ENCODE assay signal across 15 cellular contexts in the genomic region with DNA sequence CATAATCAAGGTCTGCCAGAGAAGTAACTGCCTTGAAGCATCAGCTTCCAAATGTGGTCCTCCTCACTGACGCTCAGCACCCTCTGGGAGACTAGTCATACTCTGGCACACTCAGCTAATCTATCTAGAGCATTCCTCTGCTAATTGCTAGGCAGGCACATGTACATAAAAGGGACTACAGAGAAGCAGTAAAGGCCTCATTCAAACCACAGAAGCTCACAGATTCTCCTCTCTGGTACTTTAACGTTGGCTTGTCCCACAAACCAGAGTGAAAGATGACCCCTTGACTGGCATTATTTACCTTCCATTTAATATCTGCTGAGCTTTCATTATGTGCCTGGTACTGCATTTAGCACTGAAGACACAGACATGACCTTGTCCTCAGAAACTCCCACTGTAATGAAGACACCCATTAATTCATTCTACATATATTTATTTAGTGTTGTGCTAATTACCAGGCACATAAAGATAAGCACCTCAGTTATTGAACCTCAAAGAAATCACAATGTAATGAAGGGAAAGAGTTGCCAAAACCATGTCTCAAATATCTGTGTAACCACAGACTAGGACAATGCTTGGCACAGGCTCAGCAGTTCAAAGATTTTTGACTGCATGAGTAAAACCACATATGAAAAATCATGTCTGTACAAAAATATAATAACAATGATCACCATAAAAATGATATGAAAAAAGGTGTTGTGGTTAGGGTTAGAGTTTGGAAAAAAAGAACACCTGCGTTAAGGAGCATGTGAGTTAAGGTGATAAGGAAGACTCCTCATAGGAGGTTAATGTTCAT.
DNase-seq lines count a peak whose midpoint lies in the region; ATAC-seq lines count a peak whose summit lies in the region.
"Had no signal": no experiment of that assay in that cellular context is flagged by ENCODE, and none has a peak within 500 bp of the region (broad histone marks: within the 10 kb centered on the region; RNA-seq: fewer than 3 reads in every experiment).

No MANE protein-coding gene starts in this region.

- ATAC-seq in HG03135 (IDR thresholded peaks at IDR 0.05; ENCODE audit: unreplicated experiment): no peak
- ATAC-seq in GM19395 (IDR thresholded peaks at IDR 0.05; ENCODE audit: unreplicated experiment): no peak
- ATAC-seq: T-cell had no signal

- DNase-seq in COR-L47 (lab: John Stamatoyannopoulos, UW) (peak; percentile 97), NCI-H1417 (lab: John Stamatoyannopoulos, UW) (peak in 2 of 3 experiments; percentile 59 to 93), astrocyte of the hippocampus (ENCODE audit: low read depth, low spot score) (peak; percentile 69), islet precursor cell (peak; percentile 86), NCI-H226 (no peak), globus pallidus (ENCODE audit: low spot score) (no peak)
- DNase-seq: CD4-positive, alpha-beta T cell; cortex of kidney; head of caudate nucleus; NCI-H524 treated with DMSO at 0.1 percent for 48 hours; sigmoid colon; T-cell; uterus had no signal

Comparison
In these comparisons a context has a peak if more than half of its experiments do, and no peak if none do; other contexts are left out.
1. DNase-seq: peak in COR-L47 (single experiment), NCI-H1417 (2 of 3), astrocyte of the hippocampus (single experiment) and islet precursor cell (single experiment); none in NCI-H226 (single experiment) and globus pallidus (single experiment).